In the genomic region with DNA sequence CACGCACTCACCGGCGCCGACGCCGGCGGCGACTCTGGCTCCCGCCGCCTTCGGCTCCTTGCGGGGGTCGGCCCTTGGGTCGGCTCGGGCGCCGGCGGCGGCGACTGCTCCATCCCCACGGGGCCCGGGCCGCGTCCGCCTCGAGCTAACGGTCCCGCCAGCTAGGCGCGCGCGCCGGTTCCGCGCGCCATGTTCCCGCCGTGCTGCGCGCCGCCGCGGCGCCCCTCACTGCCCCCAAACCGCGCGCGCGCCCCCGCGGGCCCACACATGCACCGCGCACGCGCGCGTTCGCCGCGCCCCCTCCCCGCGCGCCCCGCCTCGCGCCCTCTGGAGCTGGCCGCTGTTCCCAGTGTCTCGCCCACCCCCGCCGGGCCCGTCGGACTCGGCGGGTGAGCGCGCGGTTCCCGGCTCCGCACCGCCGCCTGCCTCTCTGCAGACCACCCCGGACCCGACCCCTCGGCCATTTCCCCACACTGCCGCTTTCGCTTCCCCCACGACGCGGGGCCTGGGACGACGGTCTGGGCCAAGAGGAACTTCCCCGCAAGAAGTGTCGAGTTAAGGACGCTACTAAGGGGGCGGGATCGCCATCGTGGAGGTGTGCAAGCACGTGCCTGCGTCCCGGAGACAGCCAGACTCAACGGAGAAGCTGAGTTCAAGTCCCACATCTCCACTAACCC, we compare ENCODE assay signal across 8 cellular contexts. TPM values are rescaled to one million over a fixed set of nuclear protein-coding genes. Genes with fewer than 3 reads are reported as not detected.
DNase-seq lines count a peak whose midpoint lies in the region; FAIRE-seq and TF ChIP-seq lines count a peak whose summit lies in the region.
"Not testable (repeated sequence)": the region's sequence is repeated elsewhere in the genome, so short reads cannot be mapped to it uniquely, and the experiment has no call there.

A gene (minus strand): TSS at position 230 of the 677 bp plus-strand sequence. CDS start 117 bp downstream, at position 113.

- H3K4me3 ChIP-seq in MG63 (peak within 1 kb of the TSS; percentile 71), Peyer's patch (peak within 1 kb of the TSS; percentile 51 to 86 (median 61)), endothelial cell of umbilical vein (replicated peaks in 1 of 3; ENCODE audit: insufficient read depth in 1 of 3, low read depth in 1 of 3, low read length in 3 of 3) (peak within 1 kb of the TSS; percentile 63 to 82 (median 77)), parathyroid adenoma (ENCODE audit: low read depth, low read length) (peak within 1 kb of the TSS; percentile 60), tibial nerve (peak within 1 kb of the TSS; percentile 70 to 97 (median 80))

- POLR2A ChIA-PET in endothelial cell of umbilical vein (lab: Charles Lee), result interaction anchor here (1.0 to 1.3 kb wide), 2 partner anchors 71 to 120 kb away, joined by 3 to 5 read pairs; a partner anchor contains a TSS

- TF ChIP-seq POLR2A in Peyer's patch (IDR thresholded peaks at IDR 0.05); endothelial cell of umbilical vein (IDR thresholded peaks at IDR 0.05; ENCODE audit: low read depth, low read length): not testable (repeated sequence)
- TF ChIP-seq POLR2A in tibial nerve (IDR thresholded peaks at IDR 0.05), result peak; percentile 11 to 58

- H4K20me1 ChIP-seq in endothelial cell of umbilical vein (replicated peaks; ENCODE audit: control insufficient read depth, extremely low read depth, insufficient read depth, low read length), result not testable (repeated sequence)

- H2AFZ ChIP-seq in endothelial cell of umbilical vein (ENCODE audit: low read depth, low read length), result peak within 1 kb of the TSS; percentile 97
- H2AFZ ChIP-seq in parathyroid adenoma, result peak within 1 kb of the TSS; percentile 91

- TF ChIP-seq EP300 in tibial nerve (IDR thresholded peaks at IDR 0.05), result not testable (repeated sequence)

- TSS peak; percentile 39 for BruUV-seq in endothelial cell of umbilical vein (replicated peaks; lab: Mats Ljungman, UMichigan)

- H3K9me3 ChIP-seq in MG63; Peyer's patch; endothelial cell of umbilical vein (replicated peaks; ENCODE audit: control insufficient read depth, insufficient read depth, low read length); parathyroid adenoma (ENCODE audit: control insufficient read depth, low read length); tibial nerve: not testable (repeated sequence)

- not testable (repeated sequence) for TF ChIP-seq CTCF in Peyer's patch (IDR thresholded peaks at IDR 0.05); endothelial cell of umbilical vein (IDR thresholded peaks at IDR 0.05; ENCODE audit: extremely low read depth in 1 of 2, insufficient read depth in 1 of 2, low read depth in 1 of 2, low read length in 2 of 2); parathyroid adenoma (IDR thresholded peaks at IDR 0.05)
- TF ChIP-seq CTCF in tibial nerve (IDR thresholded peaks at IDR 0.05), result peak in 3 of 5 experiments; percentile 7 to 20 (median 8)

- H3K27ac ChIP-seq in Peyer's patch (peak within 1 kb of the TSS in 3 of 4 donors; percentile 35 to 73 (median 55)), endothelial cell of umbilical vein (ENCODE audit: insufficient read depth, low read depth, low read length) (peak within 1 kb of the TSS; percentile 67), tibial nerve (peak within 1 kb of the TSS; percentile 45 to 85 (median 79))
- not testable (repeated sequence) for H3K27ac ChIP-seq in parathyroid adenoma

- intact Hi-C loops in endothelial cell of umbilical vein (cut with micrococcal nuclease), result loop anchor here (1.0 to 2.0 kb wide), 3 partner anchors 31 to 93 kb away; a partner anchor contains a TSS

- H3K27me3 ChIP-seq in MG63; Peyer's patch; endothelial cell of umbilical vein (ENCODE audit: control insufficient read depth in 2 of 2, insufficient read depth in 2 of 2, low read length in 2 of 2); parathyroid adenoma (ENCODE audit: control insufficient read depth, insufficient read depth, low read length); tibial nerve: not testable (repeated sequence)

- CTCF ChIA-PET in endothelial cell of umbilical vein (lab: Charles Lee), result interaction anchor here (0.8 to 2.1 kb wide), 4 partner anchors 30 to 93 kb away, joined by 3 to 6 read pairs (median 6); a partner anchor contains a TSS

- H3K9ac ChIP-seq in endothelial cell of umbilical vein (replicated peaks; ENCODE audit: extremely low read depth, insufficient read depth, low read length), result peak within 1 kb of the TSS; percentile 83
- not testable (repeated sequence) for H3K9ac ChIP-seq in parathyroid adenoma

- peak within 1 kb of the TSS; percentile 54 for H3K4me2 ChIP-seq in endothelial cell of umbilical vein (ENCODE audit: insufficient read depth, low read length)
- peak within 1 kb of the TSS; percentile 73 for H3K4me2 ChIP-seq in parathyroid adenoma (ENCODE audit: low read length)

- DNase-seq in EH (ENCODE audit: low read depth) (peak; percentile 79), MG63 (peak; percentile 85), Peyer's patch (peak; percentile 34 to 82 (median 65)), endothelial cell of umbilical vein (ENCODE audit: low read depth, low spot score) (peak; percentile 76), islet precursor cell (peak; percentile 75), tibial nerve (ENCODE audit: low spot score in 2 of 2) (peak; percentile 65 to 72)
- peak; percentile 64 for DNase-seq in activated effector memory CD4-positive, alpha-beta T cell treated with anti-CD3 and anti-CD28 coated beads, Interleukin-2, amount 50 U/mL, for 16 hours

- FAIRE-seq in endothelial cell of umbilical vein (lab: Jason Lieb, UNC), result peak; percentile 64

- H3K4me1 ChIP-seq in Peyer's patch; endothelial cell of umbilical vein (ENCODE audit: control insufficient read depth, extremely low read depth, insufficient read depth, low read length); parathyroid adenoma: not testable (repeated sequence)
- H3K4me1 ChIP-seq in tibial nerve, result peaks cover 0 to 12% (median 0%) of the 10 kb centered on the region in 4 donors

- peaks cover 14% of the 10 kb centered on the region for H3K79me2 ChIP-seq in endothelial cell of umbilical vein (ENCODE audit: control insufficient read depth, insufficient read depth, low read length)
- not testable (repeated sequence) for H3K79me2 ChIP-seq in parathyroid adenoma

- dilution Hi-C loops in endothelial cell of umbilical vein (cut with MboI; ENCODE audit: extremely low pct_ligation_motif_present, low sequenced_read_pairs), result not testable (repeated sequence)

- WGBS in tibial nerve, 2 donors, result 2 to 4% methylated on average over 17 to 49 of the region's 101 CpGs

- H3K9me1 ChIP-seq in endothelial cell of umbilical vein (replicated peaks; ENCODE audit: control insufficient read depth, extremely low read depth, insufficient read depth, low read length), result not testable (repeated sequence)

- H3K36me3 ChIP-seq in MG63; Peyer's patch; endothelial cell of umbilical vein (ENCODE audit: control insufficient read depth in 2 of 2, extremely low read depth in 1 of 2, insufficient read depth in 2 of 2, low read length in 2 of 2); parathyroid adenoma (ENCODE audit: control insufficient read depth, insufficient read depth, low read length); tibial nerve: not testable (repeated sequence)

TF ChIP-seq in endothelial cell of umbilical vein, 7 proteins besides CTCF, POLR2A, EP300 and RAD21:
- TF ChIP-seq POLR2AphosphoS5 (IDR thresholded peaks at IDR 0.05; ENCODE audit: insufficient read depth, low read depth, low read length), result peak; percentile 61

RNA-seq across cellular contexts. Expression of the gene that starts here (rescaled TPM):
- 2.9 and 3.1 TPM in 2 replicates for total RNA-seq in MG63 (2014; rRNA removed; shearing (Covaris generic); ENCODE audit: low replicate concordance)
- 10 to 100 TPM in 3 of 4 donors, 1 to 10 TPM in 1; 9.1 to 46.4 (median 35.2) TPM for total RNA-seq in Peyer's patch
- total RNA-seq in endothelial cell of umbilical vein, result 45.7 and 51.1 TPM in 2 replicates
- polyA plus RNA-seq in endothelial cell of umbilical vein, result 16.5 and 16.6 TPM in 2 replicates
- polyA plus RNA-seq in endothelial cell of umbilical vein (2011; cell fraction: cytosol; rRNA removed), result 9.3 and 9.4 TPM in 2 replicates
- polyA plus RNA-seq in endothelial cell of umbilical vein (2011; cell fraction: nucleus; rRNA removed), result 39.4 and 48.6 TPM in 2 replicates
- 11.9 and 12.4 TPM in 2 replicates for polyA plus RNA-seq in endothelial cell of umbilical vein (2012)
- 42.0 and 58.8 TPM in 2 replicates for polyA minus RNA-seq in endothelial cell of umbilical vein
- polyA minus RNA-seq in endothelial cell of umbilical vein (2011; cell fraction: cytosol; rRNA and poly(A)+ RNA removed), result 9.4 TPM
- 162 and 166 TPM in 2 replicates for polyA minus RNA-seq in endothelial cell of umbilical vein (2011; cell fraction: nucleus; rRNA and poly(A)+ RNA removed)
- 100 to 1,000 TPM in 3 of 4 donors, 10 to 100 TPM in 1; 83.9 to 177 (median 128) TPM for total RNA-seq in tibial nerve
